In genomic region chr6:2931970-2932748, GRCh38 we compare ENCODE assay signal across 8 cellular contexts. TPM values are rescaled to one million over a fixed set of nuclear protein-coding genes. Genes with fewer than 3 reads are reported as not detected.
DNase-seq lines count a peak whose midpoint lies in the region; ATAC-seq and TF ChIP-seq lines count a peak whose summit lies in the region.

No MANE protein-coding gene starts in this region.

- CTCF ChIA-PET in BJ (lab: Yijun Ruan, JAX): interaction anchor here (0.7 to 8.6 kb wide), 40 partner anchors 9 to 1334 kb away, joined by 3 to 151 read pairs (median 4); partner anchors contain the start of genes SERPINB1 and SERPINB6
- CTCF ChIA-PET in activated CD4-positive, alpha-beta memory T cell treated with anti-CD3 and anti-CD28 coated beads, Interleukin-2, amount 10 ng/mL, durations not matched to agents 7 days and 5 days (lab: Charles Lee): interaction anchor here (0.6 to 12.4 kb wide), 24 partner anchors 9 to 141 kb away, joined by 3 to 170 read pairs (median 4); partner anchors contain the start of gene SERPINB1

- H4K91ac ChIP-seq in mesenchymal stem cell (ENCODE audit: low read length): no peak overlapping the region

- H3K27me3 ChIP-seq in BJ (ENCODE audit: control insufficient read depth, insufficient read depth, low read length): 0 out of 2 replicates have a peak, but pooled peaks cover 2% of the 10 kb centered on the region
- H3K27me3 ChIP-seq in mesenchymal stem cell (ENCODE audit: control insufficient read depth in 1 of 2, insufficient read depth in 1 of 2, low read length in 2 of 2): peaks cover 0 to 4% of the 10 kb centered on the region in 2 experiments

- no peaks in the 10 kb centered on the region for H3K79me1 ChIP-seq in mesenchymal stem cell (replicated peaks; ENCODE audit: low read length, poor library complexity, severe bottlenecking)

- peaks cover 17% of the 10 kb centered on the region for H3K36me3 Mint-ChIP-seq in activated CD4-positive, alpha-beta memory T cell treated with anti-CD3 and anti-CD28 coated beads, Interleukin-2, amount 10 ng/mL, durations not matched to agents 7 days and 5 days (ENCODE audit: low read depth)

- H3K27ac ChIP-seq in mesenchymal stem cell (ENCODE audit: low read length, poor library complexity, severe bottlenecking): no peak overlapping the region

- no peak overlapping the region for H3K23ac ChIP-seq in mesenchymal stem cell (ENCODE audit: low read length in 2 of 2)

- H3K4me1 Mint-ChIP-seq in activated CD4-positive, alpha-beta memory T cell treated with anti-CD3 and anti-CD28 coated beads, Interleukin-2, amount 10 ng/mL, durations not matched to agents 7 days and 5 days: peaks cover 23% of the 10 kb centered on the region

- H2BK5ac ChIP-seq in mesenchymal stem cell (ENCODE audit: low read depth, low read length, poor library complexity, severe bottlenecking): no peak overlapping the region

- WGBS in mesenchymal stem cell: 26% methylated on average over 10 of the region's 11 CpGs

- peak; percentile 9 for DNase-seq in BJ (ENCODE audit: low read depth)
- DNase-seq in HK-2 (ENCODE audit: unreplicated experiment): peak; percentile 72
- DNase-seq in NCI-H82 (lab: John Stamatoyannopoulos, UW): peak; percentile 95
- DNase-seq in activated CD4-positive, alpha-beta memory T cell treated with anti-CD3 and anti-CD28 coated beads, Interleukin-2, amount 10 ng/mL, durations not matched to agents 7 days and 5 days: peak; percentile 88
- peak; percentile 80 for DNase-seq in effector CD4-positive, alpha-beta T cell
- peak; percentile 80 for DNase-seq in mesenchymal stem cell
- DNase-seq in stimulated activated CD8-positive, alpha-beta memory T cell treated with anti-CD3 and anti-CD28 coated beads, Interleukin-15, amount 100 ng/mL, for 24 hours (ENCODE audit: low read depth): peak; percentile 49

- no peak overlapping the region for H3K4me2 ChIP-seq in mesenchymal stem cell (ENCODE audit: low read length, poor library complexity, severe bottlenecking)

- no peak overlapping the region for H3K9ac ChIP-seq in mesenchymal stem cell (ENCODE audit: low read length)

- H2BK12ac ChIP-seq in mesenchymal stem cell (ENCODE audit: low read length in 2 of 2): no peak overlapping the region

- H2AK5ac ChIP-seq in mesenchymal stem cell (ENCODE audit: low read length, severe bottlenecking): no peak overlapping the region

- H3K4ac ChIP-seq in mesenchymal stem cell (ENCODE audit: low read depth in 1 of 2, low read length in 2 of 2): no peak overlapping the region

- no peak overlapping the region for H3K18ac ChIP-seq in mesenchymal stem cell (ENCODE audit: low read depth in 1 of 2, low read length in 2 of 2)

- H3K27ac Mint-ChIP-seq in activated CD4-positive, alpha-beta memory T cell treated with anti-CD3 and anti-CD28 coated beads, Interleukin-2, amount 10 ng/mL, durations not matched to agents 7 days and 5 days: no peak overlapping the region

- peaks cover 3% of the 10 kb centered on the region for H3K4me1 ChIP-seq in mesenchymal stem cell (ENCODE audit: control insufficient read depth, insufficient read depth, low read depth, low read length)

- H3K9me3 ChIP-seq in mesenchymal stem cell (ENCODE audit: control insufficient read depth, low read length): no peaks in the 10 kb centered on the region

- no peaks in the 10 kb centered on the region for H3K36me3 ChIP-seq in BJ (ENCODE audit: control insufficient read depth, insufficient read depth, low read length)
- H3K36me3 ChIP-seq in mesenchymal stem cell (ENCODE audit: control insufficient read depth in 1 of 2, insufficient read depth in 2 of 2, low read depth in 1 of 2, low read length in 2 of 2): no peaks in the 10 kb centered on the region

- no peak overlapping the region for H3K4me3 Mint-ChIP-seq in activated CD4-positive, alpha-beta memory T cell treated with anti-CD3 and anti-CD28 coated beads, Interleukin-2, amount 10 ng/mL, durations not matched to agents 7 days and 5 days

- peaks cover 14% of the 10 kb centered on the region for H3K9me3 Mint-ChIP-seq in activated CD4-positive, alpha-beta memory T cell treated with anti-CD3 and anti-CD28 coated beads, Interleukin-2, amount 10 ng/mL, durations not matched to agents 7 days and 5 days

- H2BK15ac ChIP-seq in mesenchymal stem cell (ENCODE audit: low read depth, poor library complexity, severe bottlenecking): no peak overlapping the region

- no peak overlapping the region for H2BK120ac ChIP-seq in mesenchymal stem cell (ENCODE audit: low read depth, low read length)

- no peak overlapping the region for H3K14ac ChIP-seq in mesenchymal stem cell (ENCODE audit: low read length in 2 of 2)

- no peak overlapping the region for H2AFZ ChIP-seq in mesenchymal stem cell (ENCODE audit: low read depth, low read length)

- H3K4me3 ChIP-seq in BJ (ENCODE audit: low read depth, low read length) (no peak overlapping the region), mesenchymal stem cell (ENCODE audit: insufficient read depth in 1 of 2, low read depth in 1 of 2, low read length in 2 of 2) (no peak overlapping the region)

- POLR2A ChIA-PET in BJ (lab: Charles Lee): no interaction called here
- POLR2A ChIA-PET in activated CD4-positive, alpha-beta memory T cell treated with anti-CD3 and anti-CD28 coated beads, Interleukin-2, amount 10 ng/mL, durations not matched to agents 7 days and 5 days (lab: Charles Lee): interaction anchor here (0.5 to 2.1 kb wide), 6 partner anchors 11 to 91 kb away, joined by 3 to 11 read pairs (median 5); partner anchors contain the start of gene SERPINB1

- peak; percentile 99 for TF ChIP-seq CTCF in BJ (IDR thresholded peaks at IDR 0.05; ENCODE audit: insufficient read depth, low read depth, low read length)

- ATAC-seq in GM19324 (IDR thresholded peaks at IDR 0.05; ENCODE audit: low FRiP score, unreplicated experiment): peak; percentile 75

- H3K27me3 Mint-ChIP-seq in activated CD4-positive, alpha-beta memory T cell treated with anti-CD3 and anti-CD28 coated beads, Interleukin-2, amount 10 ng/mL, durations not matched to agents 7 days and 5 days: peaks cover 20% of the 10 kb centered on the region

- no peak overlapping the region for H4K8ac ChIP-seq in mesenchymal stem cell (ENCODE audit: low read length)

RNA-seq across cellular contexts. Expression of gene SERPINB9, which starts 29.1 kb away (rescaled TPM):
- polyA plus RNA-seq in BJ (2011; rRNA removed): 2.8 and 3.7 TPM in 2 replicates
- polyA minus RNA-seq in BJ (2011; rRNA and poly(A)+ RNA removed): 3.2 and 5.0 TPM in 2 replicates
- total RNA-seq in activated CD4-positive, alpha-beta memory T cell treated with anti-CD3 and anti-CD28 coated beads, Interleukin-2, amount 10 ng/mL, durations not matched to agents 7 days and 5 days: 10 to 100 TPM; 50.0 to 51.3 TPM
- 11.1 TPM for polyA plus RNA-seq in mesenchymal stem cell (2013, experiment 1 of 2)
- polyA plus RNA-seq in mesenchymal stem cell (2013, experiment 2 of 2): 11.3 TPM

RNA-seq across cellular contexts. Expression of gene SERPINB6, which starts 39.2 kb away (rescaled TPM):
- 89.6 and 113 TPM in 2 replicates for polyA plus RNA-seq in BJ (2011; rRNA removed)
- 52.2 and 73.7 TPM in 2 replicates for polyA minus RNA-seq in BJ (2011; rRNA and poly(A)+ RNA removed)
- 10 to 100 TPM; 19.8 to 20.1 TPM for total RNA-seq in activated CD4-positive, alpha-beta memory T cell treated with anti-CD3 and anti-CD28 coated beads, Interleukin-2, amount 10 ng/mL, durations not matched to agents 7 days and 5 days
- 173 TPM for polyA plus RNA-seq in mesenchymal stem cell (2013, experiment 1 of 2)
- 171 TPM for polyA plus RNA-seq in mesenchymal stem cell (2013, experiment 2 of 2)

Comparison
In these comparisons a context has a peak if more than half of its experiments do, and no peak if none do; other contexts are left out.
1. DNase-seq: peak in every context shown above with its lines; median percentile 95 in NCI-H82; 88 in activated CD4-positive, alpha-beta memory T cell treated with anti-CD3 and anti-CD28 coated beads, Interleukin-2, amount 10 ng/mL, durations not matched to agents 7 days and 5 days; 80 in effector CD4-positive, alpha-beta T cell; 80 in mesenchymal stem cell; 72 in HK-2; 49 in stimulated activated CD8-positive, alpha-beta memory T cell treated with anti-CD3 and anti-CD28 coated beads, Interleukin-15, amount 100 ng/mL, for 24 hours; 9 in BJ.